ENCODE assay signal across 11 cellular contexts in the genomic region with DNA sequence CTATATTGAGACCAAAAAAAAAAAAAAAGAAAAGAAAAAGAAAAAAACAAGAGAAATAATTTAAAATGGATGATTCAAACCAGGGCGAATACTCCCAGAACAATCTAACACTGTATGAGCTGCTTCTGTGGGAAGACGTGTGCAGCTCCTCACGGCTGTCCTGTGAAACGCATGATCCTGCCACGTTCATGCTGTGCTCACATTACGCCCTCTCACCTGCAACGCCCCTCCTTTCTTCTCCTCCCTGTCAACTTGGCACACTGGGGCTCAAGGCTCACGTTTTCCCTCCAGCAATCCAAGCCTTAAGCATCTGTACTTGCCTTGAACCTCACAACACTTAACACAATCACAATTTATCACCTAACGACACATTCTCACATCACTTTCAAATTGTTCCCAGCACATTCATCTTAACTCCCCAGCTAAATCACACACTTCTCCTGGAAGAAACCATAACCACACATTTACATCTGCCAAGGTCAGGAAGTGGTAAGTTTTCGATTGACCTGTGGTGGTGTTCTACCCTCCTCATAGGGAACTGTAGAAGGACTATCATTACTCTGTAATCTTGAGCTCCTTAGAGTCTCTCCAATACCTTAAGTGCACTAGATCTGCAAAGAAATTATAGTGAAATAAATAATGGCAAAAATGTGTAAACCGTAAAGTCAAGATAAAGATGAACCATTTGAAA. TPM values are rescaled to one million over a fixed set of nuclear protein-coding genes. Genes with fewer than 3 reads are reported as not detected.
DNase-seq lines count a peak whose midpoint lies in the region; ATAC-seq and TF ChIP-seq lines count a peak whose summit lies in the region.
"Had no signal": no experiment of that assay in that cellular context is flagged by ENCODE, and none has a peak within 500 bp of the region (broad histone marks: within the 10 kb centered on the region; RNA-seq: fewer than 3 reads in every experiment).

No MANE protein-coding gene starts in this region.

- DNase-seq in G401 (ENCODE audit: low spot score) (peak; percentile 58), mesenchymal stem cell (no peak), SJCRH30 (no peak), T-helper 9 cell (no peak), mucosa of descending colon (no peak)
- DNase-seq in T-helper 2 cell treated with Interferon-gamma antibody and Interleukin-4, amounts not matched to agents 5 μg/mL and 100 μg/mL, for 36 hours (ENCODE audit: low spot score), result peak; percentile 22
- DNase-seq: H7, naive B cell had no signal

- H3K27ac ChIP-seq in KOPT-K1 (ENCODE audit: low read depth, low read length, poor library complexity, severe bottlenecking), result peak overlapping the region; percentile 90
- no peak overlapping the region for H3K27ac ChIP-seq in mesenchymal stem cell (ENCODE audit: low read length, poor library complexity, severe bottlenecking)
- no peak overlapping the region for H3K27ac ChIP-seq in SJCRH30
- H3K27ac ChIP-seq: thoracic aorta had no signal

- H3K9ac ChIP-seq in mesenchymal stem cell (ENCODE audit: low read length), result no peak overlapping the region

- no peak overlapping the region for H2BK120ac ChIP-seq in mesenchymal stem cell (ENCODE audit: low read depth, low read length)

- H3K4me3 ChIP-seq in mesenchymal stem cell (ENCODE audit: insufficient read depth in 1 of 2, low read depth in 1 of 2, low read length in 2 of 2) (no peak overlapping the region), SJCRH30 (no peak overlapping the region), mucosa of descending colon (no peak overlapping the region)
- H3K4me3 ChIP-seq: thoracic aorta had no signal

- H3K4me1 ChIP-seq in mesenchymal stem cell (ENCODE audit: control insufficient read depth, insufficient read depth, low read depth, low read length), result no peaks in the 10 kb centered on the region
- no peaks in the 10 kb centered on the region for H3K4me1 ChIP-seq in SJCRH30
- H3K4me1 ChIP-seq in mucosa of descending colon (ENCODE audit: low read depth), result peaks cover 3% of the 10 kb centered on the region

- no peak overlapping the region for H2AFZ ChIP-seq in mesenchymal stem cell (ENCODE audit: low read depth, low read length)

- no peak overlapping the region for H2BK5ac ChIP-seq in mesenchymal stem cell (ENCODE audit: low read depth, low read length, poor library complexity, severe bottlenecking)

- no peak overlapping the region for H3K23ac ChIP-seq in mesenchymal stem cell (ENCODE audit: low read length in 2 of 2)

- peaks cover 54% of the 10 kb centered on the region for H3K36me3 Mint-ChIP-seq in T-helper 2 cell treated with Interferon-gamma antibody and Interleukin-4, amounts not matched to agents 5 μg/mL and 100 μg/mL, for 36 hours (ENCODE audit: low read depth)

- H3K79me1 ChIP-seq in mesenchymal stem cell (replicated peaks; ENCODE audit: low read length, poor library complexity, severe bottlenecking), result peaks cover 14% of the 10 kb centered on the region

- H3K27ac Mint-ChIP-seq in T-helper 2 cell treated with Interferon-gamma antibody and Interleukin-4, amounts not matched to agents 5 μg/mL and 100 μg/mL, for 36 hours, result peak overlapping the region; percentile 15

- no peaks in the 10 kb centered on the region for H3K9me3 Mint-ChIP-seq in T-helper 2 cell treated with Interferon-gamma antibody and Interleukin-4, amounts not matched to agents 5 μg/mL and 100 μg/mL, for 36 hours
- H3K9me3 Mint-ChIP-seq: naive B cell had no signal

- H3K36me3 ChIP-seq in KOPT-K1 (ENCODE audit: insufficient read depth, low read length) (peaks cover 52% of the 10 kb centered on the region), mesenchymal stem cell (ENCODE audit: control insufficient read depth in 1 of 2, insufficient read depth in 2 of 2, low read depth in 1 of 2, low read length in 2 of 2) (peaks cover 54 to 94% of the 10 kb centered on the region in 2 experiments), SJCRH30 (peaks cover 7% of the 10 kb centered on the region; the same call in 1 of the 2 replicates), mucosa of descending colon (ENCODE audit: low read depth) (peaks cover 18% of the 10 kb centered on the region)

- H3K9me3 ChIP-seq in KOPT-K1 (ENCODE audit: insufficient read depth, low read length, poor library complexity, severe bottlenecking) (no peaks in the 10 kb centered on the region), mesenchymal stem cell (ENCODE audit: control insufficient read depth, low read length) (no peaks in the 10 kb centered on the region), SJCRH30 (replicated peaks) (no peaks in the 10 kb centered on the region), mucosa of descending colon (no peaks in the 10 kb centered on the region)
- H3K9me3 ChIP-seq: thoracic aorta had no signal

- peak overlapping the region; percentile 56 for H3K4me3 Mint-ChIP-seq in T-helper 2 cell treated with Interferon-gamma antibody and Interleukin-4, amounts not matched to agents 5 μg/mL and 100 μg/mL, for 36 hours

- H4K91ac ChIP-seq in mesenchymal stem cell (ENCODE audit: low read length), result peak overlapping the region; percentile 56

- 91% methylated on average over 10 of the region's 11 CpGs for WGBS in mesenchymal stem cell

- H3K14ac ChIP-seq in mesenchymal stem cell (ENCODE audit: low read length in 2 of 2), result no peak overlapping the region

- H2BK15ac ChIP-seq in mesenchymal stem cell (ENCODE audit: low read depth, poor library complexity, severe bottlenecking), result no peak overlapping the region

- no peaks in the 10 kb centered on the region for H3K27me3 Mint-ChIP-seq in T-helper 2 cell treated with Interferon-gamma antibody and Interleukin-4, amounts not matched to agents 5 μg/mL and 100 μg/mL, for 36 hours (ENCODE audit: low read depth)
- H3K27me3 Mint-ChIP-seq: naive B cell had no signal

- intact Hi-C loops in mucosa of descending colon (cut with DNase I, micrococcal nuclease), result no loop called here

- H3K4me1 Mint-ChIP-seq in T-helper 2 cell treated with Interferon-gamma antibody and Interleukin-4, amounts not matched to agents 5 μg/mL and 100 μg/mL, for 36 hours (ENCODE audit: low read depth), result peaks cover 42% of the 10 kb centered on the region

- H2BK12ac ChIP-seq in mesenchymal stem cell (ENCODE audit: low read length in 2 of 2), result no peak overlapping the region

- no peak overlapping the region for H3K4ac ChIP-seq in mesenchymal stem cell (ENCODE audit: low read depth in 1 of 2, low read length in 2 of 2)

- TF ChIP-seq CTCF in mucosa of descending colon (IDR thresholded peaks at IDR 0.05), result no peak

- no peak for ATAC-seq in mucosa of descending colon

- in situ Hi-C loops in G401 (cut with HindIII; ENCODE audit: low sequenced_read_pairs), result loop anchor here (10.0 kb wide), 1 partner anchor 57 kb away; a partner anchor contains a TSS

- H2AK5ac ChIP-seq in mesenchymal stem cell (ENCODE audit: low read length, severe bottlenecking), result no peak overlapping the region

- H3K4me2 ChIP-seq in mesenchymal stem cell (ENCODE audit: low read length, poor library complexity, severe bottlenecking), result no peak overlapping the region

- peak overlapping the region; percentile 31 for H4K8ac ChIP-seq in mesenchymal stem cell (ENCODE audit: low read length)

- H3K27me3 ChIP-seq in mesenchymal stem cell (ENCODE audit: control insufficient read depth in 1 of 2, insufficient read depth in 1 of 2, low read length in 2 of 2), result no peaks in the 10 kb centered on the region
- H3K27me3 ChIP-seq in SJCRH30, result no peaks in the 10 kb centered on the region

- H3K18ac ChIP-seq in mesenchymal stem cell (ENCODE audit: low read depth in 1 of 2, low read length in 2 of 2), result no peak overlapping the region

RNA-seq across cellular contexts. Expression of a gene that starts 29.1 kb away (rescaled TPM):
- 52.5 and 70.6 TPM in 2 replicates for total RNA-seq in G401 (2014; rRNA removed; shearing (Covaris generic))
- 107 TPM for polyA plus RNA-seq in mesenchymal stem cell (2013, experiment 1 of 2)
- 109 TPM for polyA plus RNA-seq in mesenchymal stem cell (2013, experiment 2 of 2)
- 38.2 and 39.2 TPM in 2 replicates for total RNA-seq in SJCRH30 (2014; rRNA removed; shearing (Covaris generic))
- 10 to 100 TPM; 66.1 to 97.0 (median 93.4) TPM for total RNA-seq in mucosa of descending colon

RNA-seq across cellular contexts. Expression of a gene that starts 45.0 kb away (rescaled TPM):
- not detected in 2 replicates for total RNA-seq in G401 (2014; rRNA removed; shearing (Covaris generic))
- not detected for polyA plus RNA-seq in mesenchymal stem cell (2013, experiment 1 of 2)
- polyA plus RNA-seq in mesenchymal stem cell (2013, experiment 2 of 2), result not detected
- not detected in 2 replicates for total RNA-seq in SJCRH30 (2014; rRNA removed; shearing (Covaris generic))
- not detected for total RNA-seq in mucosa of descending colon
- total RNA-seq: H7, HT-29, thoracic aorta had no signal

RNA-seq across cellular contexts. Expression of a gene that starts 57.4 kb away (rescaled TPM):
- 37.9 and 44.8 TPM in 2 replicates for total RNA-seq in G401 (2014; rRNA removed; shearing (Covaris generic))
- polyA plus RNA-seq in mesenchymal stem cell (2013, experiment 1 of 2), result 17.9 TPM
- 17.7 TPM for polyA plus RNA-seq in mesenchymal stem cell (2013, experiment 2 of 2)
- total RNA-seq in SJCRH30 (2014; rRNA removed; shearing (Covaris generic)), result 22.1 and 22.5 TPM in 2 replicates
- total RNA-seq in mucosa of descending colon, result 10 to 100 TPM in 2 of 3 donors, 1 to 10 TPM in 1; 7.2 to 21.3 (median 11.0) TPM

RNA-seq across cellular contexts. Expression of a gene that starts 57.5 kb away (rescaled TPM):
- not detected in 2 replicates for total RNA-seq in G401 (2014; rRNA removed; shearing (Covaris generic))
- polyA plus RNA-seq in mesenchymal stem cell (2013, experiment 1 of 2), result 0.14 TPM
- polyA plus RNA-seq in mesenchymal stem cell (2013, experiment 2 of 2), result 0.10 TPM
- total RNA-seq in SJCRH30 (2014; rRNA removed; shearing (Covaris generic)), result 0.18 TPM in 1 of 2 replicates, not detected in the other
- total RNA-seq in mucosa of descending colon, result under 1 TPM in 1 of 3 donors, not detected in 2; 0.95 TPM
- total RNA-seq: thoracic aorta had no signal

Comparison
In these comparisons a context has a peak if more than half of its experiments do, and no peak if none do; other contexts are left out.
1. DNase-seq: peak in G401 (single experiment) and T-helper 2 cell treated with Interferon-gamma antibody and Interleukin-4, amounts not matched to agents 5 μg/mL and 100 μg/mL, for 36 hours (single experiment); none in mesenchymal stem cell (single experiment), SJCRH30 (0 of 2), T-helper 9 cell (single experiment) and mucosa of descending colon (0 of 3).